1 cellular context compared by ENCODE assay signal in the genomic region with DNA sequence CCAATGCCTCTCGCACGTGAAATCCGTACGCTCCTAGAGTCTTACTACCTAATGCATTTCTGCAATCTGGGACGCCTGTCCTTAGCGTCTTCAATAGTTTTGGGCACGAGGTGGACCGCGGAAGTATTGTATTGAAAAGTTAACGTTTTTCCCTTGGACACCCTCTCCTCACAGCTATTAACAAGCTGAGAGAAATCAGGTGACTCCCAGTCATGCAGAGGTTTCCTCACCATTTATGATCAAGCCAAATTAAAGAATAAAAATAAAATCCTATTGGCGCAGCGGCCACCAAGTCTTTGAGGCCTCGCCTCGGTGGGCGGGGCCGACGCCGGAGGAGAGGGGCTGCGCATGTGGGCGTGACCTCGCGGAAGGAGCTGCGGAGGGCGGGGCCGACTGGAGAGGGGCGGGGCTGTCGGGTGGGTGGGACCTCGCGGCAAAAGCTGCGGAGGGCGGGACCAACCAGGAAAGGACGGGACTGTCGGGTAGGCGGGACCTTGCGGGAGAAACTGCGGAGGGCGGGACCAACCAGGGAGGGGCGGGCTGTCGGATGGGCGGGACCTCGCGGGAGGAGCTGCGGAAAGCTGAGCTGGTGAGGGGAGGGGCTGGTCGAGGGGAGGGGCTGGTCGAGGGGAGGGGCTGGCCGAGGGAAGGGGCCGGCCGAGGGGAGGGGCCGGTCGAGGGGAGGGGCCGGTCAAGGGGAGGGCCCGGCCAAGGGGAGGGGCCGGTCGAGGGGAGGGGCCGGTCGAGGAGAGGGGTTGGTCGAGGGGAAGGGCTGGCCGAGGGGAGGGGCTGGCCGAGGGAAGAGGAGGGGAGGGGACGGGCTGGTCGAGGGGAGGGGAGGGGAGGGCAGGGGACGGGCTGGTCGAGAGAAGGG.
TF ChIP-seq lines count a peak whose summit lies in the region.

No MANE protein-coding gene starts in this region.

TF ChIP-seq in K562, 482 proteins besides CTCF, POLR2A, EP300 and RAD21 (continued from another document):
- TF ChIP-seq, protein P1, sequence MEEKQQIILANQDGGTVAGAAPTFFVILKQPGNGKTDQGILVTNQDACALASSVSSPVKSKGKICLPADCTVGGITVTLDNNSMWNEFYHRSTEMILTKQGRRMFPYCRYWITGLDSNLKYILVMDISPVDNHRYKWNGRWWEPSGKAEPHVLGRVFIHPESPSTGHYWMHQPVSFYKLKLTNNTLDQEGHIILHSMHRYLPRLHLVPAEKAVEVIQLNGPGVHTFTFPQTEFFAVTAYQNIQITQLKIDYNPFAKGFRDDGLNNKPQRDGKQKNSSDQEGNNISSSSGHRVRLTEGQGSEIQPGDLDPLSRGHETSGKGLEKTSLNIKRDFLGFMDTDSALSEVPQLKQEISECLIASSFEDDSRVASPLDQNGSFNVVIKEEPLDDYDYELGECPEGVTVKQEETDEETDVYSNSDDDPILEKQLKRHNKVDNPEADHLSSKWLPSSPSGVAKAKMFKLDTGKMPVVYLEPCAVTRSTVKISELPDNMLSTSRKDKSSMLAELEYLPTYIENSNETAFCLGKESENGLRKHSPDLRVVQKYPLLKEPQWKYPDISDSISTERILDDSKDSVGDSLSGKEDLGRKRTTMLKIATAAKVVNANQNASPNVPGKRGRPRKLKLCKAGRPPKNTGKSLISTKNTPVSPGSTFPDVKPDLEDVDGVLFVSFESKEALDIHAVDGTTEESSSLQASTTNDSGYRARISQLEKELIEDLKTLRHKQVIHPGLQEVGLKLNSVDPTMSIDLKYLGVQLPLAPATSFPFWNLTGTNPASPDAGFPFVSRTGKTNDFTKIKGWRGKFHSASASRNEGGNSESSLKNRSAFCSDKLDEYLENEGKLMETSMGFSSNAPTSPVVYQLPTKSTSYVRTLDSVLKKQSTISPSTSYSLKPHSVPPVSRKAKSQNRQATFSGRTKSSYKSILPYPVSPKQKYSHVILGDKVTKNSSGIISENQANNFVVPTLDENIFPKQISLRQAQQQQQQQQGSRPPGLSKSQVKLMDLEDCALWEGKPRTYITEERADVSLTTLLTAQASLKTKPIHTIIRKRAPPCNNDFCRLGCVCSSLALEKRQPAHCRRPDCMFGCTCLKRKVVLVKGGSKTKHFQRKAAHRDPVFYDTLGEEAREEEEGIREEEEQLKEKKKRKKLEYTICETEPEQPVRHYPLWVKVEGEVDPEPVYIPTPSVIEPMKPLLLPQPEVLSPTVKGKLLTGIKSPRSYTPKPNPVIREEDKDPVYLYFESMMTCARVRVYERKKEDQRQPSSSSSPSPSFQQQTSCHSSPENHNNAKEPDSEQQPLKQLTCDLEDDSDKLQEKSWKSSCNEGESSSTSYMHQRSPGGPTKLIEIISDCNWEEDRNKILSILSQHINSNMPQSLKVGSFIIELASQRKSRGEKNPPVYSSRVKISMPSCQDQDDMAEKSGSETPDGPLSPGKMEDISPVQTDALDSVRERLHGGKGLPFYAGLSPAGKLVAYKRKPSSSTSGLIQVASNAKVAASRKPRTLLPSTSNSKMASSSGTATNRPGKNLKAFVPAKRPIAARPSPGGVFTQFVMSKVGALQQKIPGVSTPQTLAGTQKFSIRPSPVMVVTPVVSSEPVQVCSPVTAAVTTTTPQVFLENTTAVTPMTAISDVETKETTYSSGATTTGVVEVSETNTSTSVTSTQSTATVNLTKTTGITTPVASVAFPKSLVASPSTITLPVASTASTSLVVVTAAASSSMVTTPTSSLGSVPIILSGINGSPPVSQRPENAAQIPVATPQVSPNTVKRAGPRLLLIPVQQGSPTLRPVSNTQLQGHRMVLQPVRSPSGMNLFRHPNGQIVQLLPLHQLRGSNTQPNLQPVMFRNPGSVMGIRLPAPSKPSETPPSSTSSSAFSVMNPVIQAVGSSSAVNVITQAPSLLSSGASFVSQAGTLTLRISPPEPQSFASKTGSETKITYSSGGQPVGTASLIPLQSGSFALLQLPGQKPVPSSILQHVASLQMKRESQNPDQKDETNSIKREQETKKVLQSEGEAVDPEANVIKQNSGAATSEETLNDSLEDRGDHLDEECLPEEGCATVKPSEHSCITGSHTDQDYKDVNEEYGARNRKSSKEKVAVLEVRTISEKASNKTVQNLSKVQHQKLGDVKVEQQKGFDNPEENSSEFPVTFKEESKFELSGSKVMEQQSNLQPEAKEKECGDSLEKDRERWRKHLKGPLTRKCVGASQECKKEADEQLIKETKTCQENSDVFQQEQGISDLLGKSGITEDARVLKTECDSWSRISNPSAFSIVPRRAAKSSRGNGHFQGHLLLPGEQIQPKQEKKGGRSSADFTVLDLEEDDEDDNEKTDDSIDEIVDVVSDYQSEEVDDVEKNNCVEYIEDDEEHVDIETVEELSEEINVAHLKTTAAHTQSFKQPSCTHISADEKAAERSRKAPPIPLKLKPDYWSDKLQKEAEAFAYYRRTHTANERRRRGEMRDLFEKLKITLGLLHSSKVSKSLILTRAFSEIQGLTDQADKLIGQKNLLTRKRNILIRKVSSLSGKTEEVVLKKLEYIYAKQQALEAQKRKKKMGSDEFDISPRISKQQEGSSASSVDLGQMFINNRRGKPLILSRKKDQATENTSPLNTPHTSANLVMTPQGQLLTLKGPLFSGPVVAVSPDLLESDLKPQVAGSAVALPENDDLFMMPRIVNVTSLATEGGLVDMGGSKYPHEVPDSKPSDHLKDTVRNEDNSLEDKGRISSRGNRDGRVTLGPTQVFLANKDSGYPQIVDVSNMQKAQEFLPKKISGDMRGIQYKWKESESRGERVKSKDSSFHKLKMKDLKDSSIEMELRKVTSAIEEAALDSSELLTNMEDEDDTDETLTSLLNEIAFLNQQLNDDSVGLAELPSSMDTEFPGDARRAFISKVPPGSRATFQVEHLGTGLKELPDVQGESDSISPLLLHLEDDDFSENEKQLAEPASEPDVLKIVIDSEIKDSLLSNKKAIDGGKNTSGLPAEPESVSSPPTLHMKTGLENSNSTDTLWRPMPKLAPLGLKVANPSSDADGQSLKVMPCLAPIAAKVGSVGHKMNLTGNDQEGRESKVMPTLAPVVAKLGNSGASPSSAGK (IDR thresholded peaks at IDR 0.05): peak; percentile 96
- TF ChIP-seq, protein P2, sequence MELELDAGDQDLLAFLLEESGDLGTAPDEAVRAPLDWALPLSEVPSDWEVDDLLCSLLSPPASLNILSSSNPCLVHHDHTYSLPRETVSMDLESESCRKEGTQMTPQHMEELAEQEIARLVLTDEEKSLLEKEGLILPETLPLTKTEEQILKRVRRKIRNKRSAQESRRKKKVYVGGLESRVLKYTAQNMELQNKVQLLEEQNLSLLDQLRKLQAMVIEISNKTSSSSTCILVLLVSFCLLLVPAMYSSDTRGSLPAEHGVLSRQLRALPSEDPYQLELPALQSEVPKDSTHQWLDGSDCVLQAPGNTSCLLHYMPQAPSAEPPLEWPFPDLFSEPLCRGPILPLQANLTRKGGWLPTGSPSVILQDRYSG (tag; conservative IDR thresholded peaks at IDR 0.05; ENCODE audit: low read depth): peak; percentile 83
- TF ChIP-seq SMAD4 (CRISPR knock-in tag; conservative IDR thresholded peaks at IDR 0.05) (peak; percentile 42; the same call in 1 of the 2 replicates), ZNF274 (IDR thresholded peaks at IDR 0.05; ENCODE audit: borderline replicate concordance, low read depth, low read length) (no peak), PHF8 (IDR thresholded peaks at IDR 0.05; ENCODE audit: borderline replicate concordance, low read length) (peak; percentile 19; the same call in 1 of the 2 replicates), ZNF766 (CRISPR knock-in tag; conservative IDR thresholded peaks at IDR 0.05) (peak; percentile 54; the same call in 1 of the 2 replicates), ATF7 (IDR thresholded peaks at IDR 0.05) (peak; percentile 30; the same call in 1 of the 2 replicates), BRD4 (IDR thresholded peaks at IDR 0.05) (peak; percentile 58; the same call in 1 of the 2 replicates), CBX3 (IDR thresholded peaks at IDR 0.05; ENCODE audit: borderline replicate concordance in 1 of 2, low read length in 2 of 2) (peak in 1 of 2 experiments; percentile 35; a peak in 1 of 3 replicates), RB1 (IDR thresholded peaks at IDR 0.05; ENCODE audit: low read depth) (no peak), NRF1 (conservative IDR thresholded peaks at IDR 0.05 in 1 of 2, IDR thresholded peaks at IDR 0.05 in 1 of 2) (peak; percentile 89 to 90)
- TF ChIP-seq, protein P3, sequence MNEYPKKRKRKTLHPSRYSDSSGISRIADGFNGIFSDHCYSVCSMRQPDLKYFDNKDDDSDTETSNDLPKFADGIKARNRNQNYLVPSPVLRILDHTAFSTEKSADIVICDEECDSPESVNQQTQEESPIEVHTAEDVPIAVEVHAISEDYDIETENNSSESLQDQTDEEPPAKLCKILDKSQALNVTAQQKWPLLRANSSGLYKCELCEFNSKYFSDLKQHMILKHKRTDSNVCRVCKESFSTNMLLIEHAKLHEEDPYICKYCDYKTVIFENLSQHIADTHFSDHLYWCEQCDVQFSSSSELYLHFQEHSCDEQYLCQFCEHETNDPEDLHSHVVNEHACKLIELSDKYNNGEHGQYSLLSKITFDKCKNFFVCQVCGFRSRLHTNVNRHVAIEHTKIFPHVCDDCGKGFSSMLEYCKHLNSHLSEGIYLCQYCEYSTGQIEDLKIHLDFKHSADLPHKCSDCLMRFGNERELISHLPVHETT (CRISPR knock-in tag; conservative IDR thresholded peaks at IDR 0.05 in 1 of 2, IDR thresholded peaks at IDR 0.05 in 1 of 2): 0 out of 4 replicates have a peak, but pooled peaks of 1 of the 2 experiments have one; percentile 38
- TF ChIP-seq, protein P4, sequence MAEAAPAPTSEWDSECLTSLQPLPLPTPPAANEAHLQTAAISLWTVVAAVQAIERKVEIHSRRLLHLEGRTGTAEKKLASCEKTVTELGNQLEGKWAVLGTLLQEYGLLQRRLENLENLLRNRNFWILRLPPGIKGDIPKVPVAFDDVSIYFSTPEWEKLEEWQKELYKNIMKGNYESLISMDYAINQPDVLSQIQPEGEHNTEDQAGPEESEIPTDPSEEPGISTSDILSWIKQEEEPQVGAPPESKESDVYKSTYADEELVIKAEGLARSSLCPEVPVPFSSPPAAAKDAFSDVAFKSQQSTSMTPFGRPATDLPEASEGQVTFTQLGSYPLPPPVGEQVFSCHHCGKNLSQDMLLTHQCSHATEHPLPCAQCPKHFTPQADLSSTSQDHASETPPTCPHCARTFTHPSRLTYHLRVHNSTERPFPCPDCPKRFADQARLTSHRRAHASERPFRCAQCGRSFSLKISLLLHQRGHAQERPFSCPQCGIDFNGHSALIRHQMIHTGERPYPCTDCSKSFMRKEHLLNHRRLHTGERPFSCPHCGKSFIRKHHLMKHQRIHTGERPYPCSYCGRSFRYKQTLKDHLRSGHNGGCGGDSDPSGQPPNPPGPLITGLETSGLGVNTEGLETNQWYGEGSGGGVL (CRISPR knock-in tag; IDR thresholded peaks at IDR 0.05): no peak
- TF ChIP-seq, protein P5, sequence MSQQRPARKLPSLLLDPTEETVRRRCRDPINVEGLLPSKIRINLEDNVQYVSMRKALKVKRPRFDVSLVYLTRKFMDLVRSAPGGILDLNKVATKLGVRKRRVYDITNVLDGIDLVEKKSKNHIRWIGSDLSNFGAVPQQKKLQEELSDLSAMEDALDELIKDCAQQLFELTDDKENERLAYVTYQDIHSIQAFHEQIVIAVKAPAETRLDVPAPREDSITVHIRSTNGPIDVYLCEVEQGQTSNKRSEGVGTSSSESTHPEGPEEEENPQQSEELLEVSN (IDR thresholded peaks at IDR 0.05; ENCODE audit: borderline replicate concordance in 1 of 2, extremely low read depth in 1 of 2, insufficient read depth in 1 of 2, insufficient read length in 1 of 2, low read depth in 1 of 2, low read length in 1 of 2, poor library complexity in 1 of 2, severe bottlenecking in 1 of 2): peak; percentile 49 to 70
- TF ChIP-seq, protein P6, sequence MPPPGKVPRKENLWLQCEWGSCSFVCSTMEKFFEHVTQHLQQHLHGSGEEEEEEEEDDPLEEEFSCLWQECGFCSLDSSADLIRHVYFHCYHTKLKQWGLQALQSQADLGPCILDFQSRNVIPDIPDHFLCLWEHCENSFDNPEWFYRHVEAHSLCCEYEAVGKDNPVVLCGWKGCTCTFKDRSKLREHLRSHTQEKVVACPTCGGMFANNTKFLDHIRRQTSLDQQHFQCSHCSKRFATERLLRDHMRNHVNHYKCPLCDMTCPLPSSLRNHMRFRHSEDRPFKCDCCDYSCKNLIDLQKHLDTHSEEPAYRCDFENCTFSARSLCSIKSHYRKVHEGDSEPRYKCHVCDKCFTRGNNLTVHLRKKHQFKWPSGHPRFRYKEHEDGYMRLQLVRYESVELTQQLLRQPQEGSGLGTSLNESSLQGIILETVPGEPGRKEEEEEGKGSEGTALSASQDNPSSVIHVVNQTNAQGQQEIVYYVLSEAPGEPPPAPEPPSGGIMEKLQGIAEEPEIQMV (tag; conservative IDR thresholded peaks at IDR 0.05; ENCODE audit: low read depth): 0 out of 2 replicates have a peak, but pooled peaks have one; percentile 10
